In genomic region chr11:71639520-71639849, GRCh38 we compare ENCODE assay signal across 11 cellular contexts. TPM values are rescaled to one million over a fixed set of nuclear protein-coding genes. Genes with fewer than 3 reads are reported as not detected.
DNase-seq lines count a peak whose midpoint lies in the region; ATAC-seq and TF ChIP-seq lines count a peak whose summit lies in the region.
"Not testable (repeated sequence)": the region's sequence is repeated elsewhere in the genome, so short reads cannot be mapped to it uniquely, and the experiment has no call there.
"Had no signal": no experiment of that assay in that cellular context is flagged by ENCODE, and none has a peak within 500 bp of the region (broad histone marks: within the 10 kb centered on the region; RNA-seq: fewer than 3 reads in every experiment).

No MANE protein-coding gene starts in this region.

- H3K27ac Mint-ChIP-seq in stimulated activated effector memory CD8-positive, alpha-beta T cell treated with anti-CD3 and anti-CD28 coated beads, Interleukin-12 subunit alpha, Interleukin-12 subunit beta, amount 100 ng/mL, for 72 hours = not testable (repeated sequence)

- H3K4me1 Mint-ChIP-seq in stimulated activated effector memory CD8-positive, alpha-beta T cell treated with anti-CD3 and anti-CD28 coated beads, Interleukin-12 subunit alpha, Interleukin-12 subunit beta, amount 100 ng/mL, for 72 hours = not testable (repeated sequence)

- not testable (repeated sequence) for H3K36me3 ChIP-seq in mucosa of stomach (ENCODE audit: control insufficient read depth, insufficient read depth, low read length)

- not testable (repeated sequence) for H3K27ac ChIP-seq in right cardiac atrium (ENCODE audit: low read length)

- DNase-seq in AG09309 (ENCODE audit: low read depth); stimulated activated effector memory CD8-positive, alpha-beta T cell treated with anti-CD3 and anti-CD28 coated beads, Interleukin-12 subunit alpha, Interleukin-12 subunit beta, amount 100 ng/mL, for 72 hours (ENCODE audit: low spot score in 2 of 2): not testable (repeated sequence)
- DNase-seq in GM13977 (ENCODE audit: low spot score) (peak; percentile 17), NCI-H2171 treated with DMSO at 0.1 percent for 48 hours (lab: John Stamatoyannopoulos, UW) (peak; percentile 30), dermis blood vessel endothelial cell (peak; percentile 18), right cardiac atrium (peak in 1 of 3 donors; percentile 14)

- TF ChIP-seq CTCF in AG09309 (IDR thresholded peaks at IDR 0.05; ENCODE audit: control insufficient read depth, insufficient read depth, low read depth, low read length, missing control alignments); GM13977 (IDR thresholded peaks at IDR 0.05; ENCODE audit: extremely low read depth, insufficient read depth, missing control alignments); WI38 (IDR thresholded peaks at IDR 0.05; ENCODE audit: low read depth, low read length): not testable (repeated sequence)

- not testable (repeated sequence) for H3K36me3 Mint-ChIP-seq in stimulated activated effector memory CD8-positive, alpha-beta T cell treated with anti-CD3 and anti-CD28 coated beads, Interleukin-12 subunit alpha, Interleukin-12 subunit beta, amount 100 ng/mL, for 72 hours

- not testable (repeated sequence) for H3K9me3 Mint-ChIP-seq in stimulated activated effector memory CD8-positive, alpha-beta T cell treated with anti-CD3 and anti-CD28 coated beads, Interleukin-12 subunit alpha, Interleukin-12 subunit beta, amount 100 ng/mL, for 72 hours

- H3K4me3 ChIP-seq in AG09309 (ENCODE audit: control insufficient read depth, low read depth, low read length) = peak overlapping the region; percentile 27
- H3K4me3 ChIP-seq in WI38 (ENCODE audit: low read depth, low read length) = peak overlapping the region; percentile 27; the same call in 1 of the 2 replicates
- H3K4me3 ChIP-seq in right cardiac atrium (ENCODE audit: low read length) = peak overlapping the region; percentile 9
- not testable (repeated sequence) for H3K4me3 ChIP-seq in mucosa of stomach (ENCODE audit: low read length)

- intact Hi-C loops in right cardiac atrium (cut with DNase I) = not testable (repeated sequence)

- in situ Hi-C loops in GM13977 (cut with MboI; ENCODE audit: low pct_unique_long_range_greater_than_20kb, low sequenced_read_pairs, unreplicated experiment) = not testable (repeated sequence)

- peak overlapping the region; percentile 37 for H3K4me3 Mint-ChIP-seq in stimulated activated effector memory CD8-positive, alpha-beta T cell treated with anti-CD3 and anti-CD28 coated beads, Interleukin-12 subunit alpha, Interleukin-12 subunit beta, amount 100 ng/mL, for 72 hours

- WGBS in right cardiac atrium = under 1% methylated on average over 32 of the region's 32 CpGs

- peak overlapping the region; percentile 28 for H3K9ac ChIP-seq in mucosa of stomach (ENCODE audit: low read length)

- H3K27me3 ChIP-seq in right cardiac atrium (ENCODE audit: control insufficient read depth, insufficient read depth); mucosa of stomach (ENCODE audit: control insufficient read depth, insufficient read depth, low read length): not testable (repeated sequence)

- H3K9me3 ChIP-seq in right cardiac atrium (ENCODE audit: control insufficient read depth, low read length); mucosa of stomach (ENCODE audit: control insufficient read depth, low read length): not testable (repeated sequence)

- ATAC-seq in right cardiac atrium; stimulated activated effector memory CD8-positive, alpha-beta T cell treated with anti-CD3 and anti-CD28 coated beads, Interleukin-12 subunit alpha, Interleukin-12 subunit beta, amount 100 ng/mL, for 72 hours: not testable (repeated sequence)

- not testable (repeated sequence) for H3K4me1 ChIP-seq in right cardiac atrium (ENCODE audit: control insufficient read depth, insufficient read depth, low read length); mucosa of stomach (ENCODE audit: control insufficient read depth, insufficient read depth, low read length)

RNA-seq across cellular contexts. Expression of gene KRTAP5-11, which starts 56.8 kb away (rescaled TPM):
- total RNA-seq in dermis blood vessel endothelial cell (not detected in 2 replicates), right cardiac atrium (not detected)
- not detected for polyA plus RNA-seq in right cardiac atrium
- total RNA-seq: activated naive CD4-positive, alpha-beta T cell treated with anti-CD3 and anti-CD28 coated beads, Interleukin-2, amount 50 U/mL, for 72 hours; RPMI7951 had no signal
- polyA plus RNA-seq: BJ had no signal
